Comparison of ENCODE assay signal across 31 cellular contexts in genomic region chr2:111629983-111630382, GRCh38.
"Had no signal": no experiment of that assay in that cellular context is flagged by ENCODE, and none has a peak within 500 bp of the region (broad histone marks: within the 10 kb centered on the region; RNA-seq: fewer than 3 reads in every experiment).

No MANE protein-coding gene starts in this region.

- H3K4me3 ChIP-seq: pancreas, prostate gland, skin epidermis, smooth muscle cell, spleen, suprapubic skin, testis, tibial artery, transverse colon, upper lobe of right lung, uterus had no signal

- DNase-seq: naive thymus-derived CD8-positive, alpha-beta T cell; nephron progenitor cell; nucleus accumbens; pancreas; retina; right cardiac atrium; spleen; stimulated activated CD4-positive, alpha-beta T cell treated with anti-CD3 and anti-CD28 coated beads, Interleukin-12 subunit alpha, Interleukin-12 subunit beta, amount 100 ng/mL, for 4 hours; stimulated activated CD4-positive, alpha-beta T cell treated with anti-CD3 and anti-CD28 coated beads, Interleukin-1b, Interleukin-23, amount 100 ng/mL, for 48 hours; stimulated activated CD4-positive, alpha-beta T cell treated with anti-CD3 and anti-CD28 coated beads, Interleukin-4, amount 100 ng/mL, for 1 hour; stimulated activated CD4-positive, alpha-beta T cell treated with anti-CD3 and anti-CD28 coated beads, Interleukin-4, amount 100 ng/mL, for 4 hours; stimulated activated CD8-positive, alpha-beta memory T cell treated with anti-CD3 and anti-CD28 coated beads, Interleukin-4, amount 100 ng/mL, for 48 hours; stimulated activated naive CD4-positive, alpha-beta T cell; stimulated activated naive CD8-positive, alpha-beta T cell treated with anti-CD3 and anti-CD28 coated beads, Interleukin-15, amount 100 ng/mL, for 72 hours; stimulated activated naive CD8-positive, alpha-beta T cell treated with anti-CD3 and anti-CD28 coated beads, Interleukin-15, Interleukin-2, amounts not matched to agents 100 U/mL and 50 U/mL, for 24 hours; substantia nigra; testis; tibial artery; transverse colon; upper lobe of right lung; uterus had no signal

- FAIRE-seq: pancreas had no signal

- H3K36me3 ChIP-seq: neutrophil, pancreas, prostate gland, spleen, suprapubic skin, tibial artery, transverse colon, upper lobe of right lung, uterus had no signal

- ATAC-seq: naive thymus-derived CD8-positive, alpha-beta T cell; natural killer cell treated with Interleukin-12 subunit alpha and Interleukin-12 subunit beta and Interleukin-15 and Interleukin-18, amount 100 ng/mL, for 72 hours; pancreas; right cardiac atrium; sciatic nerve; stimulated activated memory B cell treated with anti-CD40 and anti-IgM and Interleukin-4, amounts not matched to agents 10 μg/mL and 1 μg/mL and 100 μg/mL, for 72 hours; stimulated activated naive CD8-positive, alpha-beta T cell treated with anti-CD3 and anti-CD28 coated beads, Interleukin-15, amount 100 ng/mL, for 72 hours; stimulated activated naive CD8-positive, alpha-beta T cell treated with anti-CD3 and anti-CD28 coated beads, Interleukin-15, Interleukin-2, amounts not matched to agents 100 U/mL and 50 U/mL, for 24 hours; upper lobe of right lung had no signal

- H3K27ac ChIP-seq: neutrophil, pancreas, prostate gland, skin epidermis, spleen, suprapubic skin, testis, tibial artery, transverse colon, upper lobe of right lung, uterus had no signal

- H3K36me3 Mint-ChIP-seq: type B pancreatic cell had no signal

- H3K9me3 ChIP-seq: neutrophil, prostate gland, suprapubic skin, testis, upper lobe of right lung had no signal

- H3K27me3 ChIP-seq: neutrophil, pancreas, spleen, suprapubic skin, testis, tibial artery, transverse colon, upper lobe of right lung, uterus had no signal

- H3K4me2 ChIP-seq: smooth muscle cell had no signal

- H3K4me1 ChIP-seq: pancreas, prostate gland, testis, transverse colon, uterus had no signal

- H3K27ac Mint-ChIP-seq: naive thymus-derived CD8-positive, alpha-beta T cell; natural killer cell treated with Interleukin-12 subunit alpha and Interleukin-12 subunit beta and Interleukin-15 and Interleukin-18, amount 100 ng/mL, for 72 hours; nephron progenitor cell; stimulated activated memory B cell treated with anti-CD40 and anti-IgM and Interleukin-4, amounts not matched to agents 10 μg/mL and 1 μg/mL and 100 μg/mL, for 72 hours; stimulated activated naive CD8-positive, alpha-beta T cell treated with anti-CD3 and anti-CD28 coated beads, Interleukin-15, amount 100 ng/mL, for 72 hours; type B pancreatic cell had no signal

- H3K4me3 Mint-ChIP-seq: naive thymus-derived CD8-positive, alpha-beta T cell; natural killer cell treated with Interleukin-12 subunit alpha and Interleukin-12 subunit beta and Interleukin-15 and Interleukin-18, amount 100 ng/mL, for 72 hours; nephron progenitor cell; neural crest cell; stimulated activated memory B cell treated with anti-CD40 and anti-IgM and Interleukin-4, amounts not matched to agents 10 μg/mL and 1 μg/mL and 100 μg/mL, for 72 hours; stimulated activated naive CD8-positive, alpha-beta T cell treated with anti-CD3 and anti-CD28 coated beads, Interleukin-15, amount 100 ng/mL, for 72 hours; type B pancreatic cell had no signal
